9 cellular contexts compared by ENCODE assay signal in the genomic region with DNA sequence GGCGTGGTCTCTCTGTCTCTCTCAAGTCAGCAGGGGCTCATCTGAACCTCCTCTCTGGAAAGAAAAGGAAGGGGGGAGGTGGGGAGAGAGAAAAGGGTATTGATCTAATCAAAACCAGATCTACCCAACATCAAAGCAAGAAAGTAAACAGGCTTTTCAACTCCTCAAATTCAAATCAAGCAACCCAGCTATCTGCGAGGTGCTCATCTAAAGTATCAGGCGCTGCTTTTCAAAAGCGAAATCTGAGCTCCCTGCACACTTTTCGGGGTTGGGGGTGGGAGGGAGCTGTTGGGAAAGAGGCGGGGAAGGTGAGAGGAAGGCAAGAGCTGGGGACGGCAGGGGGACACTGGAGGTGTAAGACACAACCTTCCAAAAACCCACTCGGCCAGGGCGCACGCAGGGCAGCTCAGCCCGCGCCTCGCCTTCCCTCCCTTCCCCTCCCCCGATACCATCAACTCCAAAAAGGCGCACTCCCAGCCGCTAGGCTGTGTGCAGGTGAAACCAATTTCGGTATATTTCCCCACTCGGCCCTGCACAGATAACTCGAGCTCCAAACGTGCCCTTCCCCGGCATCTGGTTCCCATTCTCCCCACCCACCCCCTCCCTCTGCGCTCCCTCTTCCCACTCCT. TPM values are rescaled to one million over a fixed set of nuclear protein-coding genes. Genes with fewer than 3 reads are reported as not detected.
DNase-seq lines count a peak whose midpoint lies in the region; ATAC-seq and TF ChIP-seq lines count a peak whose summit lies in the region.
"Had no signal": no experiment of that assay in that cellular context is flagged by ENCODE, and none has a peak within 500 bp of the region (broad histone marks: within the 10 kb centered on the region; RNA-seq: fewer than 3 reads in every experiment).

No MANE protein-coding gene starts in this region.

- TF ChIP-seq CTCF in tibial artery (IDR thresholded peaks at IDR 0.05) = no peak

- no peak overlapping the region for H3K4me3 Mint-ChIP-seq in activated T-cell treated with anti-CD3 and anti-CD28 coated beads, Interleukin-2, amount 50 U/mL, for 24 hours
- no peak overlapping the region for H3K4me3 Mint-ChIP-seq in activated T-cell treated with anti-CD3 and anti-CD28 coated beads, Interleukin-2, amount 50 U/mL, for 72 hours
- peak overlapping the region; percentile 78 for H3K4me3 Mint-ChIP-seq in activated naive CD8-positive, alpha-beta T cell treated with anti-CD3 and anti-CD28 coated beads for 36 hours

- H3K27me3 Mint-ChIP-seq in activated T-cell treated with anti-CD3 and anti-CD28 coated beads, Interleukin-2, amount 50 U/mL, for 24 hours = peaks cover 5% of the 10 kb centered on the region
- H3K27me3 Mint-ChIP-seq in activated T-cell treated with anti-CD3 and anti-CD28 coated beads, Interleukin-2, amount 50 U/mL, for 72 hours (ENCODE audit: low read depth) = peaks cover 7% of the 10 kb centered on the region
- no peaks in the 10 kb centered on the region for H3K27me3 Mint-ChIP-seq in activated naive CD8-positive, alpha-beta T cell treated with anti-CD3 and anti-CD28 coated beads for 36 hours

- no peak overlapping the region for H3K27ac ChIP-seq in mesenchymal stem cell (ENCODE audit: low read length, poor library complexity, severe bottlenecking)
- peak overlapping the region in 1 of 2 donors; percentile 89 for H3K27ac ChIP-seq in tibial artery

- no peak for DNase-seq in activated T-cell treated with anti-CD3 and anti-CD28 coated beads, Interleukin-2, amount 50 U/mL, for 24 hours
- DNase-seq in activated T-cell treated with anti-CD3 and anti-CD28 coated beads, Interleukin-2, amount 50 U/mL, for 72 hours = no peak
- no peak for DNase-seq in activated naive CD8-positive, alpha-beta T cell treated with anti-CD3 and anti-CD28 coated beads for 36 hours
- DNase-seq in mesenchymal stem cell (no peak), tibial artery (no peak), cerebellum (ENCODE audit: low spot score) (no peak)
- DNase-seq: NCI-H2081 had no signal

- no peak overlapping the region for H4K8ac ChIP-seq in mesenchymal stem cell (ENCODE audit: low read length)

- peaks cover 32% of the 10 kb centered on the region for H3K4me1 Mint-ChIP-seq in activated T-cell treated with anti-CD3 and anti-CD28 coated beads, Interleukin-2, amount 50 U/mL, for 24 hours (ENCODE audit: low read depth)
- peaks cover 21% of the 10 kb centered on the region for H3K4me1 Mint-ChIP-seq in activated T-cell treated with anti-CD3 and anti-CD28 coated beads, Interleukin-2, amount 50 U/mL, for 72 hours (ENCODE audit: low read depth)
- peaks cover 27% of the 10 kb centered on the region for H3K4me1 Mint-ChIP-seq in activated naive CD8-positive, alpha-beta T cell treated with anti-CD3 and anti-CD28 coated beads for 36 hours

- H2AFZ ChIP-seq in mesenchymal stem cell (ENCODE audit: low read depth, low read length) = no peak overlapping the region

- H3K36me3 Mint-ChIP-seq in activated T-cell treated with anti-CD3 and anti-CD28 coated beads, Interleukin-2, amount 50 U/mL, for 24 hours (ENCODE audit: low read depth) = peaks cover 2% of the 10 kb centered on the region
- no peaks in the 10 kb centered on the region for H3K36me3 Mint-ChIP-seq in activated T-cell treated with anti-CD3 and anti-CD28 coated beads, Interleukin-2, amount 50 U/mL, for 72 hours (ENCODE audit: insufficient read depth in 2 of 2)
- no peaks in the 10 kb centered on the region for H3K36me3 Mint-ChIP-seq in activated naive CD8-positive, alpha-beta T cell treated with anti-CD3 and anti-CD28 coated beads for 36 hours

- no peak overlapping the region for H3K23ac ChIP-seq in mesenchymal stem cell (ENCODE audit: low read length in 2 of 2)

- H3K27ac Mint-ChIP-seq in activated T-cell treated with anti-CD3 and anti-CD28 coated beads, Interleukin-2, amount 50 U/mL, for 24 hours = peak overlapping the region; percentile 65
- H3K27ac Mint-ChIP-seq in activated T-cell treated with anti-CD3 and anti-CD28 coated beads, Interleukin-2, amount 50 U/mL, for 72 hours = no peak overlapping the region
- no peak overlapping the region for H3K27ac Mint-ChIP-seq in activated naive CD8-positive, alpha-beta T cell treated with anti-CD3 and anti-CD28 coated beads for 36 hours

- H3K9me3 ChIP-seq in mesenchymal stem cell (ENCODE audit: control insufficient read depth, low read length) (no peaks in the 10 kb centered on the region), tibial artery (no peaks in the 10 kb centered on the region)

- ATAC-seq in activated T-cell treated with anti-CD3 and anti-CD28 coated beads, Interleukin-2, amount 50 U/mL, for 72 hours (replicated peaks in 1 of 2) = no peak
- no peak for ATAC-seq in HG02938 (IDR thresholded peaks at IDR 0.05; ENCODE audit: unreplicated experiment)
- no peak for ATAC-seq in GM18502 (IDR thresholded peaks at IDR 0.05; ENCODE audit: poor library complexity, unreplicated experiment)

- H3K4me3 ChIP-seq in mesenchymal stem cell (ENCODE audit: insufficient read depth in 1 of 2, low read depth in 1 of 2, low read length in 2 of 2) (peak overlapping the region; percentile 65 to 88), tibial artery (peak overlapping the region; percentile 87 to 94)

- H3K79me1 ChIP-seq in mesenchymal stem cell (replicated peaks; ENCODE audit: low read length, poor library complexity, severe bottlenecking) = peaks cover 27% of the 10 kb centered on the region

- no peak overlapping the region for H2BK15ac ChIP-seq in mesenchymal stem cell (ENCODE audit: low read depth, poor library complexity, severe bottlenecking)

- no peak overlapping the region for H2AK5ac ChIP-seq in mesenchymal stem cell (ENCODE audit: low read length, severe bottlenecking)

- H3K27me3 ChIP-seq in mesenchymal stem cell (ENCODE audit: control insufficient read depth in 1 of 2, insufficient read depth in 1 of 2, low read length in 2 of 2) = no peaks in the 10 kb centered on the region
- no peaks in the 10 kb centered on the region for H3K27me3 ChIP-seq in tibial artery

- intact Hi-C loops in tibial artery (cut with DNase I; ENCODE audit: low total_unique reads) = no loop called here

- H3K4me1 ChIP-seq in mesenchymal stem cell (ENCODE audit: control insufficient read depth, insufficient read depth, low read depth, low read length) (peaks cover 37% of the 10 kb centered on the region), tibial artery (peaks cover 0 to 34% (median 9%) of the 10 kb centered on the region in 4 donors)

- no peak overlapping the region for H4K91ac ChIP-seq in mesenchymal stem cell (ENCODE audit: low read length)

- WGBS in mesenchymal stem cell = 2% methylated on average over 18 of the region's 22 CpGs

- H3K14ac ChIP-seq in mesenchymal stem cell (ENCODE audit: low read length in 2 of 2) = no peak overlapping the region

- no peak overlapping the region for H3K18ac ChIP-seq in mesenchymal stem cell (ENCODE audit: low read depth in 1 of 2, low read length in 2 of 2)

- H2BK12ac ChIP-seq in mesenchymal stem cell (ENCODE audit: low read length in 2 of 2) = no peak overlapping the region

- peak overlapping the region; percentile 96 for H3K4me2 ChIP-seq in mesenchymal stem cell (ENCODE audit: low read length, poor library complexity, severe bottlenecking)

- H3K4ac ChIP-seq in mesenchymal stem cell (ENCODE audit: low read depth in 1 of 2, low read length in 2 of 2) = no peak overlapping the region

- no peaks in the 10 kb centered on the region for H3K9me3 Mint-ChIP-seq in activated T-cell treated with anti-CD3 and anti-CD28 coated beads, Interleukin-2, amount 50 U/mL, for 24 hours
- no peaks in the 10 kb centered on the region for H3K9me3 Mint-ChIP-seq in activated T-cell treated with anti-CD3 and anti-CD28 coated beads, Interleukin-2, amount 50 U/mL, for 72 hours
- H3K9me3 Mint-ChIP-seq in activated naive CD8-positive, alpha-beta T cell treated with anti-CD3 and anti-CD28 coated beads for 36 hours = no peaks in the 10 kb centered on the region

- H2BK5ac ChIP-seq in mesenchymal stem cell (ENCODE audit: low read depth, low read length, poor library complexity, severe bottlenecking) = no peak overlapping the region

- no peak overlapping the region for H2BK120ac ChIP-seq in mesenchymal stem cell (ENCODE audit: low read depth, low read length)

- H3K36me3 ChIP-seq in mesenchymal stem cell (ENCODE audit: control insufficient read depth in 1 of 2, insufficient read depth in 2 of 2, low read depth in 1 of 2, low read length in 2 of 2) (peaks cover 9 to 16% of the 10 kb centered on the region in 2 experiments), tibial artery (peaks cover 0 to 4% (median 0%) of the 10 kb centered on the region in 3 donors)

- H3K9ac ChIP-seq in mesenchymal stem cell (ENCODE audit: low read length) = peak overlapping the region; percentile 88

RNA-seq across cellular contexts. Expression of a gene that starts 2.7 kb away (rescaled TPM):
- 1 to 10 TPM; 5.9 to 6.9 TPM for total RNA-seq in activated T-cell treated with anti-CD3 and anti-CD28 coated beads, Interleukin-2, amount 50 U/mL, for 72 hours
- total RNA-seq in activated naive CD8-positive, alpha-beta T cell treated with anti-CD3 and anti-CD28 coated beads for 36 hours = 1 to 10 TPM; 1.5 to 1.6 TPM
- 0.17 TPM for polyA plus RNA-seq in mesenchymal stem cell (2013, experiment 1 of 2)
- 0.22 TPM for polyA plus RNA-seq in mesenchymal stem cell (2013, experiment 2 of 2)
- total RNA-seq in cerebellum = 41.2 TPM
